In genomic region chr1:226884116-226884515, GRCh38 we compare ENCODE assay signal across 2 cellular contexts.
TF ChIP-seq lines count a peak whose summit lies in the region.

No MANE protein-coding gene starts in this region.

TF ChIP-seq in IMR-90, 13 proteins besides CTCF, POLR2A, EP300 and RAD21:
- TF ChIP-seq RCOR1 (IDR thresholded peaks at IDR 0.05; ENCODE audit: insufficient replicate concordance, low read length) (no peak), MXI1 (IDR thresholded peaks at IDR 0.05; ENCODE audit: borderline replicate concordance, low read depth, low read length) (no peak)

TF ChIP-seq in SK-N-SH treated with all-trans-retinoic acid at 6 μM for 48 hours, 23 proteins besides CTCF, POLR2A, EP300 and RAD21:
- TF ChIP-seq PATZ1 (CRISPR knock-in tag; IDR thresholded peaks at IDR 0.05; ENCODE audit: borderline replicate concordance) (no peak), PPARA (CRISPR knock-in tag; IDR thresholded peaks at IDR 0.05; ENCODE audit: borderline replicate concordance) (no peak), ZFP30 (CRISPR knock-in tag; IDR thresholded peaks at IDR 0.05) (no peak), ZNF70 (CRISPR knock-in tag; IDR thresholded peaks at IDR 0.05) (no peak), GLIS3 (CRISPR knock-in tag; IDR thresholded peaks at IDR 0.05) (no peak), CREB5 (CRISPR knock-in tag; IDR thresholded peaks at IDR 0.05; ENCODE audit: low read depth) (no peak)
